15 cellular contexts compared by ENCODE assay signal in the genomic region with DNA sequence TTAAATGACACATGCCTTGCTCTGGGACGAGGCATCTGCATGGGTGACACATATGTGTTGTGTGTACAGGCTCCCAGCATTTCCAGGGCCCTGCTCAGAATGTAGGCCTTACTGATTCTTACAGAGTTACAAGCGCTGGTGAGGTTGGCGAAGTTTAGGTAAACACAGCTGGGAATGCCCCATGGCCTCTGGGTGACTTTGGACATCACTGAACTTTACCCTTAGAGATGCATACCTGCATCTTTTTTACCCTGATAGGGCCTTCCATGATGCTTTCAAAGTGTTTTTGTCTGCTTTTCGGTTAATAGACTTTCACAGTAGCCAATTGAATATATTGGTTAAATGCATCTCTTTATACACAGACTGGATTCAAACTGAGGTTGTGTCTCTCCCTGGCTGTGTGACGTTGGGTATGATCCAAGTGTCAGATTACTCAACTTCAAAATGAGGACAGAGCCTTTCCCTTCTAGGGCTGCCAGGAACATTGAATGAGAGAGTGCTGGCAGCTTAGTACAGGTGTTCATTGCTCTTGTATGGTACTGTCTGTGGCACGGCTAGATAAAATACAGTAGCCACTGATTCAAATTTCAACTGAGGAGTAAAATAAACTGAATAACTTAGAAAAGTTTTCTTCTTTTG. TPM values are rescaled to one million over a fixed set of nuclear protein-coding genes. Genes with fewer than 3 reads are reported as not detected.
A peak's percentile ranks its signal among the peaks of the same experiment; 100 is the strongest.
DNase-seq lines count a peak whose midpoint lies in the region; ATAC-seq, FAIRE-seq and TF ChIP-seq lines count a peak whose summit lies in the region.
"Had no signal": no experiment of that assay in that cellular context is flagged by ENCODE, and none has a peak within 500 bp of the region (broad histone marks: within the 10 kb centered on the region; RNA-seq: fewer than 3 reads in every experiment).

No MANE protein-coding gene starts in this region.

- H3K27ac Mint-ChIP-seq in stimulated activated effector memory CD8-positive, alpha-beta T cell treated with anti-CD3 and anti-CD28 coated beads, Interleukin-12 subunit alpha, Interleukin-12 subunit beta, amount 100 ng/mL, for 72 hours: no peak overlapping the region

- no TSS peak for BruUV-seq in Panc1 (replicated peaks; lab: Mats Ljungman, UMichigan)

- H3K36me3 Mint-ChIP-seq in stimulated activated effector memory CD8-positive, alpha-beta T cell treated with anti-CD3 and anti-CD28 coated beads, Interleukin-12 subunit alpha, Interleukin-12 subunit beta, amount 100 ng/mL, for 72 hours: no peaks in the 10 kb centered on the region

- ATAC-seq in Panc1: peak; percentile 70
- peak; percentile 80 for ATAC-seq in left ventricle myocardium superior
- ATAC-seq in stimulated activated effector memory CD8-positive, alpha-beta T cell treated with anti-CD3 and anti-CD28 coated beads, Interleukin-12 subunit alpha, Interleukin-12 subunit beta, amount 100 ng/mL, for 72 hours: no peak

- H3K27ac ChIP-seq in Panc1 (ENCODE audit: low read length) (peak overlapping the region; percentile 44; the same call in 1 of the 2 replicates), small intestine (ENCODE audit: low read depth in 1 of 2, low read length in 1 of 2) (no peak overlapping the region)

- no peak for FAIRE-seq in small intestine (lab: Jason Lieb, UNC)

- no peaks in the 10 kb centered on the region for H3K4me1 Mint-ChIP-seq in stimulated activated effector memory CD8-positive, alpha-beta T cell treated with anti-CD3 and anti-CD28 coated beads, Interleukin-12 subunit alpha, Interleukin-12 subunit beta, amount 100 ng/mL, for 72 hours

- no peak overlapping the region for H3K4me3 Mint-ChIP-seq in stimulated activated effector memory CD8-positive, alpha-beta T cell treated with anti-CD3 and anti-CD28 coated beads, Interleukin-12 subunit alpha, Interleukin-12 subunit beta, amount 100 ng/mL, for 72 hours
- H3K4me3 Mint-ChIP-seq: nephron had no signal

- in situ Hi-C loops in Panc1 (cut with HindIII; ENCODE audit: low pct_unique_long_range_greater_than_20kb, low sequenced_read_pairs): no loop called here

- H3K27me3 ChIP-seq in Panc1 (ENCODE audit: control insufficient read depth, insufficient read depth, low read length): no peaks in the 10 kb centered on the region
- no peaks in the 10 kb centered on the region for H3K27me3 ChIP-seq in small intestine (ENCODE audit: control insufficient read depth in 2 of 2, insufficient read depth in 2 of 2, low read length in 2 of 2)

- H3K4me3 ChIP-seq in Panc1 (ENCODE audit: low read depth in 2 of 2, low read length in 2 of 2) (no peak overlapping the region), small intestine (ENCODE audit: low read depth in 1 of 2, low read length in 2 of 2) (no peak overlapping the region)

- CTCF ChIA-PET in Panc1 (lab: Charles Lee): no interaction called here

- TF ChIP-seq CTCF in Panc1 (IDR thresholded peaks at IDR 0.05): no peak

- H3K36me3 ChIP-seq in Panc1 (ENCODE audit: control insufficient read depth, insufficient read depth, low read length) (no peaks in the 10 kb centered on the region; the same call in 1 of the 2 replicates), small intestine (ENCODE audit: control insufficient read depth in 2 of 2, insufficient read depth in 2 of 2, low read length in 2 of 2) (no peaks in the 10 kb centered on the region)

- H3K4me1 ChIP-seq in Panc1 (ENCODE audit: control insufficient read depth, insufficient read depth, low read length) (peaks cover 83% of the 10 kb centered on the region), small intestine (ENCODE audit: control insufficient read depth in 2 of 2, insufficient read depth in 1 of 2, low read depth in 1 of 2, low read length in 1 of 2) (peaks cover 10 to 12% of the 10 kb centered on the region in 2 donors)

- peak; percentile 22 for DNase-seq in NCI-H1436 (lab: John Stamatoyannopoulos, UW)
- DNase-seq in NCI-H1436 treated with DMSO at 0.1 percent for 48 hours (lab: John Stamatoyannopoulos, UW): no peak
- no peak for DNase-seq in Panc1 (ENCODE audit: low read depth, low spot score)
- DNase-seq in left ventricle myocardium superior: no peak
- DNase-seq in small intestine: peak; percentile 49
- DNase-seq in T-helper 2 cell: no peak
- DNase-seq in stimulated activated effector memory CD8-positive, alpha-beta T cell treated with anti-CD3 and anti-CD28 coated beads, Interleukin-12 subunit alpha, Interleukin-12 subunit beta, amount 100 ng/mL, for 72 hours (ENCODE audit: low spot score in 2 of 2): no peak
- no peak for DNase-seq in HUDEP-2 (lab: John Stamatoyannopoulos, UW; ENCODE audit: unreplicated experiment in 76 of 76)
- DNase-seq: activated CD4-positive, alpha-beta T cell treated with anti-CD3 and anti-CD28 coated beads, Interleukin-2, amount 50 U/mL, for 48 hours; activated gamma-delta T cell treated with Interleukin-2 at 50 U/mL for 16 hours; cerebellar nuclear complex; Karpas-422; stimulated activated CD4-positive, alpha-beta T cell treated with anti-CD3 and anti-CD28 coated beads, Interleukin-12 subunit alpha, Interleukin-12 subunit beta, amount 100 ng/mL, for 4 hours had no signal

- intact Hi-C loops in Panc1 (cut with micrococcal nuclease; ENCODE audit: unreplicated experiment): no loop called here
- intact Hi-C loops in left ventricle myocardium superior (cut with micrococcal nuclease): no loop called here

- 34 to 58% (median 42%) methylated on average over 6 of the region's 6 CpGs for WGBS in small intestine, 3 donors

- POLR2A ChIA-PET in Panc1 (lab: Charles Lee): no interaction called here

- no peaks in the 10 kb centered on the region for H3K9me3 ChIP-seq in Panc1 (ENCODE audit: control insufficient read depth, insufficient read depth, low read depth, low read length)
- no peaks in the 10 kb centered on the region for H3K9me3 ChIP-seq in small intestine (ENCODE audit: control insufficient read depth, low read depth)

- H3K9me3 Mint-ChIP-seq in stimulated activated effector memory CD8-positive, alpha-beta T cell treated with anti-CD3 and anti-CD28 coated beads, Interleukin-12 subunit alpha, Interleukin-12 subunit beta, amount 100 ng/mL, for 72 hours: no peaks in the 10 kb centered on the region
- H3K9me3 Mint-ChIP-seq: nephron had no signal

RNA-seq across cellular contexts. Expression of a gene that starts 29.5 kb away (rescaled TPM):
- 156 TPM for total RNA-seq in Panc1 (2021; ENCODE audit: unreplicated experiment)
- 68.6 TPM for polyA plus RNA-seq in Panc1 (2012; ENCODE audit: insufficient read length)
- 11.2 TPM for total RNA-seq in left ventricle myocardium superior
- polyA plus RNA-seq in small intestine: 1 to 10 TPM; 2.2 to 9.3 (median 2.7) TPM
- total RNA-seq: T-helper 1 cell treated with Interleukin-12 subunit alpha and Interleukin-12 subunit beta and Interleukin-4 antibody, amounts not matched to agents 30 ng/mL and 1 ng/mL, for 36 hours had no signal

Comparison
In these comparisons a context has a peak if more than half of its experiments do, and no peak if none do; other contexts are left out.
1. DNase-seq: peak in NCI-H1436 (single experiment) and small intestine (single experiment); none in NCI-H1436 treated with DMSO at 0.1 percent for 48 hours (single experiment), Panc1 (single experiment), left ventricle myocardium superior (single experiment), T-helper 2 cell (0 of 5), stimulated activated effector memory CD8-positive, alpha-beta T cell treated with anti-CD3 and anti-CD28 coated beads, Interleukin-12 subunit alpha, Interleukin-12 subunit beta, amount 100 ng/mL, for 72 hours (0 of 2) and HUDEP-2 (0 of 76).
2. RNA of a gene that starts 29.5 kb away (total RNA-seq): 156 TPM in Panc1 (single experiment); 11.2 TPM in left ventricle myocardium superior (single experiment); every median in the first group is over 10 times any median in the second.